Comparison of ENCODE assay signal across 8 cellular contexts in genomic region chr2:162301151-162301804, GRCh38. TPM values are rescaled to one million over a fixed set of nuclear protein-coding genes. Genes with fewer than 3 reads are reported as not detected.
A peak's percentile ranks its signal among the peaks of the same experiment; 100 is the strongest.
DNase-seq lines count a peak whose midpoint lies in the region; ATAC-seq and TF ChIP-seq lines count a peak whose summit lies in the region.

No MANE protein-coding gene starts in this region.

- intact Hi-C loops in CD4-positive, alpha-beta memory T cell (cut with micrococcal nuclease) = loop anchor here (1.0 kb wide), 2 partner anchors 17 to 715 kb away; partner anchors contain the start of gene IFIH1
- intact Hi-C loops in uterus (cut with DNase I; ENCODE audit: low total_unique reads) = no loop called here

- CTCF ChIA-PET in CD4-positive, alpha-beta memory T cell (lab: Charles Lee; ENCODE audit: partially characterized antibody) = interaction anchor here (0.8 to 10.0 kb wide), 11 partner anchors 9 to 153 kb away, joined by 3 to 141 read pairs (median 7); partner anchors contain the start of gene IFIH1

- TF ChIP-seq CTCF in fibroblast of lung (conservative IDR thresholded peaks at IDR 0.05 in 1 of 2, IDR thresholded peaks at IDR 0.05 in 1 of 2; ENCODE audit: low read depth in 1 of 2, low read length in 2 of 2) = peak; percentile 80
- peak; percentile 81 for TF ChIP-seq CTCF in osteoblast (IDR thresholded peaks at IDR 0.05; ENCODE audit: extremely low read depth, low read depth, low read length)
- TF ChIP-seq CTCF in uterus (IDR thresholded peaks at IDR 0.05) = peak; percentile 73 to 86 (median 79)

- peaks cover 0 to 3% (median 2%) of the 10 kb centered on the region in 4 donors for H3K4me1 Mint-ChIP-seq in CD4-positive, alpha-beta memory T cell

- H3K27me3 Mint-ChIP-seq in CD4-positive, alpha-beta memory T cell = no peaks in the 10 kb centered on the region

- H4K20me1 ChIP-seq in fibroblast of lung (ENCODE audit: control insufficient read depth, extremely low read depth, insufficient read depth, low read length) (no peaks in the 10 kb centered on the region), osteoblast (ENCODE audit: insufficient read depth, low read length) (no peaks in the 10 kb centered on the region)

- ATAC-seq in GM19395 (IDR thresholded peaks at IDR 0.05; ENCODE audit: unreplicated experiment) = peak; percentile 79
- peak; percentile 64 for ATAC-seq in HG03521 (IDR thresholded peaks at IDR 0.05; ENCODE audit: unreplicated experiment)

- H2AFZ ChIP-seq in fibroblast of lung (ENCODE audit: low read length) (no peak overlapping the region), osteoblast (ENCODE audit: low read length) (no peak overlapping the region)

- H3K27me3 ChIP-seq in CD4-positive, alpha-beta memory T cell (ENCODE audit: insufficient read depth, low read length) = no peaks in the 10 kb centered on the region
- H3K27me3 ChIP-seq in fibroblast of lung (ENCODE audit: control insufficient read depth, insufficient read depth, low read length) (no peaks in the 10 kb centered on the region), osteoblast (ENCODE audit: insufficient read depth, low read length) (no peaks in the 10 kb centered on the region), uterus (no peaks in the 10 kb centered on the region)

- H3K4me2 ChIP-seq in fibroblast of lung (ENCODE audit: extremely low read depth, insufficient read depth, low read length) = no peak overlapping the region
- H3K4me2 ChIP-seq in osteoblast (ENCODE audit: insufficient read depth, low read length) = peak overlapping the region; percentile 79

- peaks cover 6% of the 10 kb centered on the region for H3K4me1 ChIP-seq in CD4-positive, alpha-beta memory T cell (ENCODE audit: insufficient read depth, low read length)
- H3K4me1 ChIP-seq in fibroblast of lung (ENCODE audit: control insufficient read depth, extremely low read depth, insufficient read depth, low read length) (no peaks in the 10 kb centered on the region), osteoblast (ENCODE audit: insufficient read depth, low read length) (peaks cover 13% of the 10 kb centered on the region), uterus (no peaks in the 10 kb centered on the region)

- H3K9me3 Mint-ChIP-seq in CD4-positive, alpha-beta memory T cell = no peaks in the 10 kb centered on the region

- no peaks in the 10 kb centered on the region for H3K9me3 ChIP-seq in CD4-positive, alpha-beta memory T cell (ENCODE audit: control insufficient read depth in 1 of 2, low read length in 2 of 2)
- H3K9me3 ChIP-seq in fibroblast of lung (ENCODE audit: control insufficient read depth, insufficient read depth, low read depth, low read length) (no peaks in the 10 kb centered on the region), osteoblast (ENCODE audit: low read depth, low read length) (no peaks in the 10 kb centered on the region), uterus (no peaks in the 10 kb centered on the region)

- H3K79me2 ChIP-seq in fibroblast of lung (ENCODE audit: control insufficient read depth, insufficient read depth, low read length) = no peaks in the 10 kb centered on the region
- no peaks in the 10 kb centered on the region for H3K79me2 ChIP-seq in osteoblast (ENCODE audit: insufficient read depth, low read length)

- H3K27ac Mint-ChIP-seq in CD4-positive, alpha-beta memory T cell = no peak overlapping the region

- no peak overlapping the region for H3K27ac ChIP-seq in CD4-positive, alpha-beta memory T cell (ENCODE audit: low read depth, low read length)
- no peak overlapping the region for H3K27ac ChIP-seq in fibroblast of lung (ENCODE audit: insufficient read depth, low read length)
- no peak overlapping the region for H3K27ac ChIP-seq in osteoblast (ENCODE audit: low read depth, low read length)
- no peak overlapping the region for H3K27ac ChIP-seq in uterus

- peaks cover 9% of the 10 kb centered on the region for H3K36me3 ChIP-seq in CD4-positive, alpha-beta memory T cell (ENCODE audit: insufficient read depth, low read length)
- no peaks in the 10 kb centered on the region for H3K36me3 ChIP-seq in fibroblast of lung (ENCODE audit: control insufficient read depth, insufficient read depth, low read length)
- H3K36me3 ChIP-seq in osteoblast (ENCODE audit: insufficient read depth, low read length) = no peaks in the 10 kb centered on the region
- no peaks in the 10 kb centered on the region for H3K36me3 ChIP-seq in uterus

- H3K4me3 Mint-ChIP-seq in CD4-positive, alpha-beta memory T cell = no peak overlapping the region

- H3K9ac ChIP-seq in fibroblast of lung (ENCODE audit: insufficient read depth, low read length) = no peak overlapping the region

- H3K36me3 Mint-ChIP-seq in CD4-positive, alpha-beta memory T cell = peaks cover 3 to 13% of the 10 kb centered on the region in 2 donors

- POLR2A ChIA-PET in CD4-positive, alpha-beta memory T cell (lab: Charles Lee; ENCODE audit: partially characterized antibody) = interaction anchor here (1.0 kb wide), 1 partner anchor 18 kb away, joined by 3 read pairs; the partner anchor contains the start of gene IFIH1

- TF ChIP-seq POLR2A in uterus (IDR thresholded peaks at IDR 0.05) = no peak

- H3K4me3 ChIP-seq in CD4-positive, alpha-beta memory T cell (ENCODE audit: low read length in 2 of 2) = no peak overlapping the region
- peak overlapping the region in 1 of 4 experiments; percentile 29 for H3K4me3 ChIP-seq in fibroblast of lung (replicated peaks in 1 of 4; ENCODE audit: control extremely low read depth in 1 of 4, insufficient read depth in 1 of 4, low read depth in 3 of 4, low read length in 4 of 4)
- H3K4me3 ChIP-seq in osteoblast (ENCODE audit: insufficient read depth, low read length) = peak overlapping the region; percentile 48
- no peak overlapping the region for H3K4me3 ChIP-seq in uterus

- peak; percentile 44 to 61 (median 53) for DNase-seq in CD4-positive, alpha-beta memory T cell
- peak; percentile 66 for DNase-seq in NOMO-1 treated with DMSO at 0.1 percent for 48 hours (lab: John Stamatoyannopoulos, UW; ENCODE audit: unreplicated experiment)
- peak; percentile 28 for DNase-seq in activated T-cell treated with anti-CD3 and anti-CD28 coated beads for 24 hours (ENCODE audit: low read depth)
- peak; percentile 60 to 80 for DNase-seq in fibroblast of lung (ENCODE audit: low read depth in 2 of 2)
- peak; percentile 55 for DNase-seq in osteoblast (ENCODE audit: insufficient read length, low spot score, missing footprints)
- peak; percentile 41 to 56 for DNase-seq in uterus

RNA-seq across cellular contexts. Expression of gene IFIH1, which starts 17.2 kb away (rescaled TPM):
- 10 to 100 TPM; 30.1 to 31.2 TPM for total RNA-seq in CD4-positive, alpha-beta memory T cell
- polyA plus RNA-seq in CD4-positive, alpha-beta memory T cell = 10 to 100 TPM; 13.1 to 24.1 TPM
- total RNA-seq in fibroblast of lung = 10.0 and 11.4 TPM in 2 replicates
- 2.9 and 4.2 TPM in 2 replicates for polyA plus RNA-seq in fibroblast of lung
- 2.2 and 3.9 TPM in 2 replicates for polyA plus RNA-seq in fibroblast of lung (2012)
- polyA minus RNA-seq in fibroblast of lung (ENCODE audit: low replicate concordance) = 1.1 and 3.7 TPM in 2 replicates
- 7.2 and 9.1 TPM in 2 replicates for total RNA-seq in osteoblast
- total RNA-seq in uterus = 10 to 100 TPM in 2 of 4 donors, 1 to 10 TPM in 2; 5.6 to 31.4 (median 10.4) TPM

RNA-seq across cellular contexts. Expression of gene GCA, which starts 42.7 kb away (rescaled TPM):
- total RNA-seq in CD4-positive, alpha-beta memory T cell = 10 to 100 TPM; 11.5 to 11.9 TPM
- 10 to 100 TPM; 10.9 to 16.8 TPM for polyA plus RNA-seq in CD4-positive, alpha-beta memory T cell
- total RNA-seq in fibroblast of lung (10.3 and 12.9 TPM in 2 replicates), osteoblast (3.3 and 3.8 TPM in 2 replicates), uterus (10 to 100 TPM in 3 of 4 donors, 1 to 10 TPM in 1; 3.8 to 31.9 (median 20.6) TPM)
- 5.2 and 7.6 TPM in 2 replicates for polyA plus RNA-seq in fibroblast of lung
- 5.3 and 6.6 TPM in 2 replicates for polyA plus RNA-seq in fibroblast of lung (2012)
- polyA minus RNA-seq in fibroblast of lung (ENCODE audit: low replicate concordance) = 1.3 TPM in 1 of 2 replicates, not detected in the other

RNA-seq across cellular contexts. Expression of gene FAP, which starts 58.0 kb away (rescaled TPM):
- total RNA-seq in CD4-positive, alpha-beta memory T cell = not detected
- not detected for polyA plus RNA-seq in CD4-positive, alpha-beta memory T cell
- total RNA-seq in fibroblast of lung (81.9 and 96.1 TPM in 2 replicates), osteoblast (464 and 582 TPM in 2 replicates), uterus (100 to 1,000 TPM in 1 of 4 donors, 10 to 100 TPM in 3; 10.5 to 167 (median 25.9) TPM)
- 116 and 140 TPM in 2 replicates for polyA plus RNA-seq in fibroblast of lung
- polyA plus RNA-seq in fibroblast of lung (2012) = 63.5 and 73.8 TPM in 2 replicates
- polyA minus RNA-seq in fibroblast of lung (ENCODE audit: low replicate concordance) = 7.8 and 12.8 TPM in 2 replicates

Comparison
In these comparisons a context has a peak if more than half of its experiments do, and no peak if none do; other contexts are left out.
1. RNA of gene FAP, which starts 58.0 kb away (total RNA-seq): 464 to 582 TPM in osteoblast, 81.9 to 96.1 TPM in fibroblast of lung and 10.5 to 167 TPM in uterus; not detected in CD4-positive, alpha-beta memory T cell; every median in the first group is over 4 times any median in the second.
2. Peak in every context shown above with its lines, with median percentiles within 50 percentile points of each other: DNase-seq and CTCF ChIP-seq.